Comparison of ENCODE assay signal across 10 cellular contexts in the genomic region with DNA sequence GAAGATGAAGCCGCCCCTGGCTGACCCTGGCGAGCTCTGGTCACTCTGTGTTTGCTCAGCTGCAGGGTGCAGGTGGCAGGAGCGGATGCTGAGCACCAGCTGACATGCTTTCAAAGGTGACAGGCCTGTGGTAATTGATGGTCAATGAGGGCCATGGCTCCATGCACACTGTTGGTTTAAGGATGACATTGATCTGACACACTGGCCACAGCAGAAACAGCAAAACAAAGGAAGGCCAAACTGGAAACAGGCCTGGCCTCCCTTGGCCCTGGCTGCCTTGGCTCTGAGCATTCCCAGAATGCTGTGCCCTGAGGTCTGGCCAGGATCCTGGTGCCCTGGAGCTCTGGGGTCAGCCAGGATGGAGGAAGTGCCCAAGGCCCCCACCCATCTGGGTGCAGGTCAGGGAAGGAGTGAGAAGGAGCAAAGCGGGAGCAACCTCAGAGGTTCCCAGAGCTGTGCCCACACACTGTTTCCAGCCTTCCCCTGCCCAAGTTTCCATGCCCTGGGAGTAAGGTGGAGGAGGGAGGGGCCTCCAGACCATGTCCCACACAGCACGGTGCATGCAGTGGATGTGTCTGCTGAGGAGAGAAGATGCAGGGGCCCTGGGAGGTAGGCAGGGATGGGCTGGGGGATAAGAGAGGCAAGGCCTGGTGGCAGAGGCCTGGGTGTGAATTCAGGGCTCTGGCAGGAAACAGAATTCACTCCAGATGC.
A peak's percentile ranks its signal among the peaks of the same experiment; 100 is the strongest.
DNase-seq lines count a peak whose midpoint lies in the region; ATAC-seq and TF ChIP-seq lines count a peak whose summit lies in the region.
"Had no signal": no experiment of that assay in that cellular context is flagged by ENCODE, and none has a peak within 500 bp of the region (broad histone marks: within the 10 kb centered on the region; RNA-seq: fewer than 3 reads in every experiment).

No MANE protein-coding gene starts in this region.

- peak; percentile 33 for ATAC-seq in PC-3
- no peak for ATAC-seq in GM18867 (IDR thresholded peaks at IDR 0.05; ENCODE audit: unreplicated experiment)
- ATAC-seq: CD8-positive, alpha-beta T cell had no signal

- no peak overlapping the region for H3K27ac ChIP-seq in PC-3 (ENCODE audit: low read length)

- no peak for TF ChIP-seq CTCF in PC-3 (conservative IDR thresholded peaks at IDR 0.05; ENCODE audit: low read depth, low read length)
- TF ChIP-seq CTCF in fibroblast of the aortic adventitia (IDR thresholded peaks at IDR 0.05; ENCODE audit: insufficient read depth, low read length): no peak
- no peak for TF ChIP-seq CTCF in osteocyte (IDR thresholded peaks at IDR 0.05)

- H3K4me1 Mint-ChIP-seq in osteocyte (ENCODE audit: unreplicated experiment): peaks cover 30% of the 10 kb centered on the region

- no peak overlapping the region for H3K4me3 ChIP-seq in PC-3 (ENCODE audit: low read length)
- H3K4me3 ChIP-seq in fibroblast of the aortic adventitia (ENCODE audit: low read depth, low read length): no peak overlapping the region

- no TSS peak for BruUV-seq in PC-3 (replicated peaks; lab: Mats Ljungman, UMichigan)

- H3K79me2 ChIP-seq in PC-3 (ENCODE audit: low read length): no peaks in the 10 kb centered on the region

- DNase-seq in AG20443 (ENCODE audit: low spot score) (peak; percentile 74), PC-3 (peak; percentile 56), fibroblast of the aortic adventitia (ENCODE audit: low read depth) (peak; percentile 90), osteocyte (ENCODE audit: extremely low spot score, unreplicated experiment) (peak; percentile 54), SKM-1 (lab: John Stamatoyannopoulos, UW; ENCODE audit: unreplicated experiment) (no peak)
- no peak for DNase-seq in activated T-cell treated with anti-CD3 and anti-CD28 coated beads, Interleukin-2, amount 50 U/mL, for 48 hours
- DNase-seq in stimulated activated CD4-positive, alpha-beta T cell treated with anti-CD3 and anti-CD28 coated beads, Interleukin-4, amount 100 ng/mL, for 24 hours: no peak
- DNase-seq: NCI-H2171 had no signal

- H2AFZ ChIP-seq in PC-3 (ENCODE audit: low read length): no peak overlapping the region

- intact Hi-C loops in PC-3 (cut with micrococcal nuclease): loop anchor here (10.0 kb wide), 1 partner anchor 59 kb away; no protein-coding TSS in a partner anchor

- H3K36me3 Mint-ChIP-seq in osteocyte (ENCODE audit: unreplicated experiment): no peaks in the 10 kb centered on the region
- H3K36me3 Mint-ChIP-seq: CD8-positive, alpha-beta T cell had no signal

- no peak overlapping the region for H3K4me3 Mint-ChIP-seq in osteocyte (ENCODE audit: unreplicated experiment)
- H3K4me3 Mint-ChIP-seq: CD8-positive, alpha-beta T cell had no signal

- no peaks in the 10 kb centered on the region; the same call in 1 of the 2 replicates for H3K4me1 ChIP-seq in PC-3 (ENCODE audit: insufficient read depth, low read length)

- H3K9me2 ChIP-seq in PC-3 (replicated peaks; ENCODE audit: low read length): 0 out of 2 replicates have a peak, but pooled peaks cover 5% of the 10 kb centered on the region

- H3K36me3 ChIP-seq in PC-3 (ENCODE audit: low read depth, low read length): no peaks in the 10 kb centered on the region

- H3K9ac ChIP-seq in PC-3 (ENCODE audit: low read length): no peak overlapping the region

- no peak overlapping the region for H3K4me2 ChIP-seq in PC-3 (ENCODE audit: low read length)

- no peaks in the 10 kb centered on the region for H3K9me3 ChIP-seq in PC-3 (ENCODE audit: low read length)

- POLR2A ChIA-PET in PC-3 (lab: Charles Lee; ENCODE audit: unreplicated experiment): no interaction called here

- H3K9me3 Mint-ChIP-seq in osteocyte (ENCODE audit: unreplicated experiment): no peaks in the 10 kb centered on the region
- H3K9me3 Mint-ChIP-seq: CD8-positive, alpha-beta T cell had no signal

- H4K20me1 ChIP-seq in PC-3 (ENCODE audit: low read length): no peaks in the 10 kb centered on the region

- CTCF ChIA-PET in PC-3 (lab: Charles Lee): interaction anchor here (0.6 kb wide), 1 partner anchor 791 kb away, joined by 3 read pairs; no protein-coding TSS in a partner anchor

- H3F3A ChIP-seq in PC-3 (ENCODE audit: low read length, unreplicated experiment): no peaks in the 10 kb centered on the region

- peaks cover 37% of the 10 kb centered on the region for H3K27me3 ChIP-seq in PC-3 (ENCODE audit: low read length)

- peaks cover 30% of the 10 kb centered on the region for H3K27me3 Mint-ChIP-seq in osteocyte (ENCODE audit: unreplicated experiment)

- no peak overlapping the region for H3K27ac Mint-ChIP-seq in osteocyte (ENCODE audit: unreplicated experiment)
- H3K27ac Mint-ChIP-seq: CD8-positive, alpha-beta T cell had no signal

Comparison
In these comparisons a context has a peak if more than half of its experiments do, and no peak if none do; other contexts are left out.
1. DNase-seq: peak in AG20443 (single experiment), PC-3 (single experiment), fibroblast of the aortic adventitia (single experiment) and osteocyte (single experiment); none in activated T-cell treated with anti-CD3 and anti-CD28 coated beads, Interleukin-2, amount 50 U/mL, for 48 hours (0 of 2), stimulated activated CD4-positive, alpha-beta T cell treated with anti-CD3 and anti-CD28 coated beads, Interleukin-4, amount 100 ng/mL, for 24 hours (single experiment) and SKM-1 (single experiment).